Comparison of ENCODE assay signal across 26 cellular contexts in genomic region chr3:109073116-109073515, GRCh38. TPM values are rescaled to one million over a fixed set of nuclear protein-coding genes. Genes with fewer than 3 reads are reported as not detected.
"Had no signal": no experiment of that assay in that cellular context is flagged by ENCODE, and none has a peak within 500 bp of the region (broad histone marks: within the 10 kb centered on the region; RNA-seq: fewer than 3 reads in every experiment).

No MANE protein-coding gene starts in this region.

- DNase-seq: cortex of kidney; effector memory CD8-positive, alpha-beta T cell; foreskin fibroblast; gastrocnemius medialis; head of caudate nucleus; natural killer cell; stimulated activated CD4-positive, alpha-beta T cell treated with anti-CD3 and anti-CD28 coated beads, Interleukin-12 subunit alpha, Interleukin-12 subunit beta, amount 100 ng/mL, for 4 hours; stimulated activated CD4-positive, alpha-beta T cell treated with anti-CD3 and anti-CD28 coated beads, Interleukin-1b, Interleukin-23, amount 100 ng/mL, for 48 hours; stimulated activated CD4-positive, alpha-beta T cell treated with anti-CD3 and anti-CD28 coated beads, Interleukin-4, amount 100 ng/mL, for 1 hour; stimulated activated naive CD4-positive, alpha-beta T cell treated with Interleukin-2 at 50 U/mL for 16 hours; stomach; thyroid gland; trophoblast cell had no signal

- H3K36me3 ChIP-seq: gastrocnemius medialis, neutrophil, stomach, thyroid gland had no signal

- H3K27me3 ChIP-seq: gastrocnemius medialis, neutrophil, stomach, thyroid gland had no signal

- H3K4me3 Mint-ChIP-seq: effector memory CD8-positive, alpha-beta T cell; memory B cell; natural killer cell; neural crest cell; stimulated activated effector memory CD8-positive, alpha-beta T cell treated with anti-CD3 and anti-CD28 coated beads, Interleukin-12 subunit alpha, Interleukin-12 subunit beta, amount 100 ng/mL, for 72 hours had no signal

- H3K27ac Mint-ChIP-seq: memory B cell; natural killer cell; progenitor cell of endocrine pancreas; stimulated activated effector memory CD8-positive, alpha-beta T cell treated with anti-CD3 and anti-CD28 coated beads, Interleukin-12 subunit alpha, Interleukin-12 subunit beta, amount 100 ng/mL, for 72 hours had no signal

- H3K9me3 ChIP-seq: gastrocnemius medialis, neutrophil, stomach, thyroid gland had no signal

- H3K4me3 ChIP-seq: gastrocnemius medialis, lung, smooth muscle cell, stomach, thyroid gland had no signal

- H2AFZ ChIP-seq: parathyroid adenoma had no signal

- H3K27ac ChIP-seq: gastrocnemius medialis, neutrophil, parathyroid adenoma, stomach, thyroid gland had no signal

- H3K4me1 ChIP-seq: parathyroid adenoma, thyroid gland had no signal

- H3K79me2 ChIP-seq: parathyroid adenoma had no signal

- H3K36me3 Mint-ChIP-seq: memory B cell; natural killer cell; stimulated activated effector memory CD8-positive, alpha-beta T cell treated with anti-CD3 and anti-CD28 coated beads, Interleukin-12 subunit alpha, Interleukin-12 subunit beta, amount 100 ng/mL, for 72 hours had no signal

- H3K9ac ChIP-seq: parathyroid adenoma had no signal

- H3K4me2 ChIP-seq: smooth muscle cell had no signal

- H3K9me3 Mint-ChIP-seq: effector memory CD8-positive, alpha-beta T cell; memory B cell; natural killer cell; neural crest cell; stimulated activated effector memory CD8-positive, alpha-beta T cell treated with anti-CD3 and anti-CD28 coated beads, Interleukin-12 subunit alpha, Interleukin-12 subunit beta, amount 100 ng/mL, for 72 hours had no signal

- H3K4me1 Mint-ChIP-seq: neural crest cell had no signal

- ATAC-seq: effector memory CD8-positive, alpha-beta T cell; esophagus mucosa; gastrocnemius medialis; natural killer cell; sciatic nerve; stimulated activated effector memory CD8-positive, alpha-beta T cell treated with anti-CD3 and anti-CD28 coated beads, Interleukin-12 subunit alpha, Interleukin-12 subunit beta, amount 100 ng/mL, for 72 hours had no signal

RNA-seq across cellular contexts. Expression of gene MORC1, which starts 44.8 kb away (rescaled TPM):
- total RNA-seq: dermis microvascular lymphatic vessel endothelial cell, esophagus mucosa, gastrocnemius medialis, glomerular endothelial cell, lung, neural crest cell, progenitor cell of endocrine pancreas, sciatic nerve, smooth muscle cell, stomach, ureter had no signal
